ENCODE assay signal across 8 cellular contexts in genomic region chr5:179858586-179859427, GRCh38. TPM values are rescaled to one million over a fixed set of nuclear protein-coding genes. Genes with fewer than 3 reads are reported as not detected.
DNase-seq lines count a peak whose midpoint lies in the region; ATAC-seq and TF ChIP-seq lines count a peak whose summit lies in the region.

Gene MRNIP, minus strand, starts transcription at chr5:179858817. Its CDS starts 21 bp downstream, at chr5:179858796.

- H3K4me3 ChIP-seq in AG04450 (ENCODE audit: low read depth, low read length): peak within 1 kb of the TSS; percentile 83

- POLR2A ChIA-PET in AG04450 (lab: Yijun Ruan, JAX): interaction anchor here (0.6 kb wide), 2 partner anchors 163 to 1780 kb away, joined by 7 to 9 read pairs; no protein-coding TSS in a partner anchor

- CTCF ChIA-PET in AG04450 (lab: Charles Lee): interaction anchor here (1.2 kb wide), 1 partner anchor 12 kb away, joined by 4 read pairs; no protein-coding TSS in a partner anchor

- DNase-seq in AG04450 (ENCODE audit: low read depth, low spot score) (peak; percentile 78), NCI-H2227 treated with DMSO at 0.1 percent for 48 hours (lab: John Stamatoyannopoulos, UW) (peak; percentile 92), inferior parietal cortex (ENCODE audit: extremely low spot score) (peak; percentile 95)
- DNase-seq in activated CD4-positive, CD25-positive, alpha-beta regulatory T cell (lab: John Stamatoyannopoulos, UW): peak; percentile 77 to 84 (median 81)
- DNase-seq in central memory CD4-positive, alpha-beta T cell: peak; percentile 84
- peak; percentile 86 to 91 for DNase-seq in stimulated activated CD4-positive, alpha-beta T cell treated with anti-CD3 and anti-CD28 coated beads, Interleukin-12 subunit alpha, Interleukin-12 subunit beta, amount 100 ng/mL, for 24 hours (ENCODE audit: low read depth in 2 of 2)

- peaks cover 21% of the 10 kb centered on the region for H3K9me3 ChIP-seq in AG04450 (ENCODE audit: control insufficient read depth, insufficient read depth, low read length)

- peak within 1 kb of the TSS; percentile 77 for H3K27ac ChIP-seq in AG04450 (ENCODE audit: low read depth, low read length)

- 0 out of 2 replicates have a peak, but pooled peaks have one; percentile 4 for TF ChIP-seq CTCF in AG04450 (IDR thresholded peaks at IDR 0.05; ENCODE audit: low read depth, low read length)

- ATAC-seq in GM18870 (IDR thresholded peaks at IDR 0.05; ENCODE audit: unreplicated experiment): peak; percentile 92
- peak; percentile 97 for ATAC-seq in HG03135 (IDR thresholded peaks at IDR 0.05; ENCODE audit: unreplicated experiment)

- H3K27me3 ChIP-seq in AG04450 (ENCODE audit: control insufficient read depth, insufficient read depth, low read length): no peaks in the 10 kb centered on the region

RNA-seq across cellular contexts. Expression of gene MRNIP, which starts in this region (rescaled TPM):
- 14.0 and 16.0 TPM in 2 replicates for polyA plus RNA-seq in AG04450 (2011; rRNA removed)
- 9.6 and 12.3 TPM in 2 replicates for polyA minus RNA-seq in AG04450 (2011; rRNA and poly(A)+ RNA removed)

Comparison
In these comparisons a context has a peak if more than half of its experiments do, and no peak if none do; other contexts are left out.
1. Peak in every context shown above with its lines: DNase-seq, ATAC-seq, H3K4me3 ChIP-seq and H3K27ac ChIP-seq.